1 cellular context compared by ENCODE assay signal in the genomic region with DNA sequence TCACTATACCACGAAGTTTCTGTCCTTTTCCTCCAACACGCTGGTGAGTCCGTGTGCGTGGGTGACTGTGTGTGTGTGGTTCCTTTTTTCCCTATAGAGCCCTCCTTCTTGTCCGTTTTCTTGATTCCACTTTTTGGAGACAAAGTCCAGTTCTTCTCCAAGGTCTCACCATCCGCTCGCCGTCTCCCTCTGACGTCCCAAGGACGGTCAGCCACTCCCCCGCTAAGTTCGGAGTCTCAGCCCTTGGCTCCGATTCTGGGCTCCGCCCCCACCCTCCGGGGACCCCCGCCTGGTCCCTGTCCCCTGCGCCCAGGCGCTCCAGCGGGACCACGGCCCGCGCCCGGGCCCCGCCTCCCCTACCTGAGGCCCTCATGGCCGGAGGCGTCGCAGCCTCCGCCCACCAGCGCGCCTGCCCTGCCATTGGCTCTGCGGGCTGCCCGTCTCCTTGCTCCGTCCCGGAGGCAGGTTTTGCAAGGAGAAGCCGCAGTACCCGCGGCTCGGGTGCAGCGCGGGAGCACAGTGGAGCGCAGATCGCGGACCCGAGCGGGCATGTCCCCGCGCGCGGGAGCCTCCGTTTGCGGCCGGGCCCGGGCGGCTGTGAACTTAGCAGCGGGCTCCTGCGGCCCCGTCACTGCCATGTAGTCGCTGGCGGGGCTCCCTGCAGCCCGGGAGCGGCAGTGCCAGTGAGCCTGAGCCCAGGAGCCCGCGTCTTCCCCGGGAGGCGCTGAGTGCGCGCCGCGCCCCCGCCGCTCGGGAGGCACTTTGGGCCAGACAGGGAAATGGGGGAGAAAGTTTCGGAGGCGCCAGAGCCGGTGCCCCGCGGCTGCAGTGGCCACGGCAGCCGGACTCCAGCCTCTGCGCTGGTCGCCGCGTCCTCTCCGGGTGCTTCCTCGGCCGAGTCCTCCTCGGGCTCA.
TF ChIP-seq lines count a peak whose summit lies in the region.

Gene MAST4 (plus strand): TSS at position 517 of the 914 bp plus-strand sequence. CDS start 263 bp downstream, at position 780.

TF ChIP-seq in HepG2, 621 proteins besides CTCF, POLR2A, EP300 and RAD21 (continued from another document and continues in another):
- TF ChIP-seq ZNF687 (CRISPR knock-in tag; IDR thresholded peaks at IDR 0.05): peak; percentile 51
- peak; percentile 79; the same call in 1 of the 2 replicates for TF ChIP-seq GABPB1 (CRISPR knock-in tag; IDR thresholded peaks at IDR 0.05)
- TF ChIP-seq WIZ (CRISPR knock-in tag; IDR thresholded peaks at IDR 0.05): no peak
- no peak for TF ChIP-seq ZNF891 (CRISPR knock-in tag; IDR thresholded peaks at IDR 0.05)
- no peak for TF ChIP-seq HMGA1 (CRISPR knock-in tag; conservative IDR thresholded peaks at IDR 0.05)
- no peak for TF ChIP-seq ZNF44 (CRISPR knock-in tag; IDR thresholded peaks at IDR 0.05)
- TF ChIP-seq NFE2 (CRISPR knock-in tag; IDR thresholded peaks at IDR 0.05): no peak
- no peak for TF ChIP-seq ZNF446 (CRISPR knock-in tag; IDR thresholded peaks at IDR 0.05)
- no peak for TF ChIP-seq ZBTB42 (CRISPR knock-in tag; IDR thresholded peaks at IDR 0.05)
- no peak for TF ChIP-seq ARHGAP35 (CRISPR knock-in tag; IDR thresholded peaks at IDR 0.05; ENCODE audit: borderline replicate concordance)
- no peak for TF ChIP-seq ZFP1 (CRISPR knock-in tag; IDR thresholded peaks at IDR 0.05)
- TF ChIP-seq BCL6 (CRISPR knock-in tag; IDR thresholded peaks at IDR 0.05): no peak
- TF ChIP-seq JUNB (CRISPR knock-in tag; IDR thresholded peaks at IDR 0.05; ENCODE audit: borderline replicate concordance): no peak
- no peak for TF ChIP-seq SUZ12 (IDR thresholded peaks at IDR 0.05; ENCODE audit: low read depth, low read length)
- no peak for TF ChIP-seq ZNF275 (CRISPR knock-in tag; IDR thresholded peaks at IDR 0.05; ENCODE audit: borderline replicate concordance)
- TF ChIP-seq FOXK1 (CRISPR knock-in tag; IDR thresholded peaks at IDR 0.05; ENCODE audit: borderline replicate concordance, low read depth): no peak
- TF ChIP-seq CREM (IDR thresholded peaks at IDR 0.05): no peak
- TF ChIP-seq CREM (CRISPR knock-in tag; IDR thresholded peaks at IDR 0.05): no peak
- TF ChIP-seq ZNF646 (CRISPR knock-in tag; IDR thresholded peaks at IDR 0.05): no peak
- TF ChIP-seq HNF4A (CRISPR knock-in tag; IDR thresholded peaks at IDR 0.05): no peak
- TF ChIP-seq MED13 (CRISPR knock-in tag; IDR thresholded peaks at IDR 0.05): 0 out of 2 replicates have a peak, but pooled peaks have one; percentile 9
- 0 out of 2 replicates have a peak, but pooled peaks have one; percentile 27 for TF ChIP-seq ZSCAN21 (CRISPR knock-in tag; IDR thresholded peaks at IDR 0.05; ENCODE audit: borderline replicate concordance)
- TF ChIP-seq ZNF276 (CRISPR knock-in tag; IDR thresholded peaks at IDR 0.05; ENCODE audit: low read depth): no peak
- TF ChIP-seq KAT7 (CRISPR knock-in tag; IDR thresholded peaks at IDR 0.05; ENCODE audit: borderline replicate concordance): no peak
- TF ChIP-seq HMG20A (CRISPR knock-in tag; IDR thresholded peaks at IDR 0.05; ENCODE audit: borderline replicate concordance): no peak
- no peak for TF ChIP-seq ZNF136 (CRISPR knock-in tag; IDR thresholded peaks at IDR 0.05; ENCODE audit: low read depth)
- no peak for TF ChIP-seq ZNF256 (CRISPR knock-in tag; conservative IDR thresholded peaks at IDR 0.05)
- no peak for TF ChIP-seq MEF2D (CRISPR knock-in tag; IDR thresholded peaks at IDR 0.05)
- TF ChIP-seq, protein P1, sequence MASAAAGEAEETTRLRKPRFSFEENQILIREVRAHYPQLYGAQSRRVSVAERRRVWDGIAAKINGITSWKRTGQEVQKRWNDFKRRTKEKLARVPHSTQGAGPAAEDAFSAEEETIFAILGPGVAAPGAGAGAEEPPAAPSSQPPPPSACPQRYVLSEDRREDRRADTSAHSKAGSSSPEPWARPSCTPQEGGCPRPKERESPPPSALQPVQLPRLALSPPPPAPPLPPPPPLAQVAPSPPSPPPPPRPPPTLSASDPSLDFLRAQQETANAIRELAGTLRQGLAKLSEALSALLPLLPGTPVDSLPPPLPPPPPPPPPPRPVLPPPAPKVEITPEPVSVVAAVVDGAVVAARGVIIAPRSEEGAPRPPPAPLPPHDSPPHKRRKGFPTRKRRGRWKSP (CRISPR knock-in tag; IDR thresholded peaks at IDR 0.05): peak; percentile 43; the same call in 1 of the 2 replicates
- no peak for TF ChIP-seq LRRFIP1 (CRISPR knock-in tag; conservative IDR thresholded peaks at IDR 0.05)
- no peak for TF ChIP-seq PITX1 (CRISPR knock-in tag; IDR thresholded peaks at IDR 0.05)
- TF ChIP-seq SSRP1 (CRISPR knock-in tag; IDR thresholded peaks at IDR 0.05): no peak
- 0 out of 2 replicates have a peak, but pooled peaks have one; percentile 45 for TF ChIP-seq ZNF598 (CRISPR knock-in tag; IDR thresholded peaks at IDR 0.05; ENCODE audit: borderline replicate concordance)
- TF ChIP-seq, protein P2, sequence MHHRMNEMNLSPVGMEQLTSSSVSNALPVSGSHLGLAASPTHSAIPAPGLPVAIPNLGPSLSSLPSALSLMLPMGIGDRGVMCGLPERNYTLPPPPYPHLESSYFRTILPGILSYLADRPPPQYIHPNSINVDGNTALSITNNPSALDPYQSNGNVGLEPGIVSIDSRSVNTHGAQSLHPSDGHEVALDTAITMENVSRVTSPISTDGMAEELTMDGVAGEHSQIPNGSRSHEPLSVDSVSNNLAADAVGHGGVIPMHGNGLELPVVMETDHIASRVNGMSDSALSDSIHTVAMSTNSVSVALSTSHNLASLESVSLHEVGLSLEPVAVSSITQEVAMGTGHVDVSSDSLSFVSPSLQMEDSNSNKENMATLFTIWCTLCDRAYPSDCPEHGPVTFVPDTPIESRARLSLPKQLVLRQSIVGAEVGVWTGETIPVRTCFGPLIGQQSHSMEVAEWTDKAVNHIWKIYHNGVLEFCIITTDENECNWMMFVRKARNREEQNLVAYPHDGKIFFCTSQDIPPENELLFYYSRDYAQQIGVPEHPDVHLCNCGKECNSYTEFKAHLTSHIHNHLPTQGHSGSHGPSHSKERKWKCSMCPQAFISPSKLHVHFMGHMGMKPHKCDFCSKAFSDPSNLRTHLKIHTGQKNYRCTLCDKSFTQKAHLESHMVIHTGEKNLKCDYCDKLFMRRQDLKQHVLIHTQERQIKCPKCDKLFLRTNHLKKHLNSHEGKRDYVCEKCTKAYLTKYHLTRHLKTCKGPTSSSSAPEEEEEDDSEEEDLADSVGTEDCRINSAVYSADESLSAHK (CRISPR knock-in tag; IDR thresholded peaks at IDR 0.05; ENCODE audit: borderline replicate concordance): no peak
- TF ChIP-seq KLF11 (CRISPR knock-in tag; IDR thresholded peaks at IDR 0.05): no peak
